In the genomic region with DNA sequence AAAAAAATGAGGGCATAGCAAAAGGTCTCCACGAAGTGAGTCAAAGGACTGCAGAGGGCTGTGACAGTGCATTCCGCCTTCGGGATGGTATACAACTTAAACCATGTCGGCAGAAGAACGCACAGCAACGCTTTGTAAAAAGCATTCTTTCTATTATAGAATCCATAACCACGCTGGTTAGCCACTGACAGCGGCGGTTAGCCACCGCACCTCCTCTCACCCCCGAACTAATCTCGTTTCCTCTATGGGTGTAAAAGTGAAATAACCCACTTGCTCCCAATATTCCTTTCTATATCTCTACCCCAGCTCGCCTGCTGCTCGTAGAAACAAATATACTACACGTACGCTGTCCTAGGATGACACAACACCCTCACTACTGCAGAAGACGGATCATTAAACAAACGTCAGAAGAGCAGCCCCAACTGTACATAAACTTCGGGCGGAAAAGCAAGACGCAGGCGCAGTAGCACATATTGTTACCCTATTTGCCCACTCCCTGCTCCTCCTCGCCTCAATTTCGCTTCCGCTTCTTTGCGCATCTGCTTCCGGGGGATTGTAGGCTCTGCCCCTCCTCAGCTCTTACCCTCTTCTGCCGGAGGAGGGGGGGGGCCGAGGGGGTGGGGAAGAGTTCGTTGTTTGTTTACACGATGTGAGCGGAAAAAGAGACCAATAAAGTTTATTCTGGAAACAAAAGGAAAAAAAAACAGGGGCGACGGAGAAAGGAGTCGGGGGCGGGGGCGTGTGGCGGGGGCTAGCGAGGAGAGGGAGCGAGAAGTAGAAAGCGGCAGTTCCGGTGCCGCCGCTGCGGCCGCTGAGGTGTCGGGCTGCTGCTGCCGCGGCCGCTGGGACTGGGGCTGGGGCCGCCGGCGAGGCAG, we compare ENCODE assay signal across 1 cellular context.
TF ChIP-seq lines count a peak whose summit lies in the region.

A gene (plus strand): TSS at position 787 of the 875 bp plus-strand sequence. CDS start 50,469 bp downstream, outside the sequence.

TF ChIP-seq in HEK293, 187 proteins besides CTCF, POLR2A, EP300 and RAD21 (continued from another document):
- TF ChIP-seq, protein P1, sequence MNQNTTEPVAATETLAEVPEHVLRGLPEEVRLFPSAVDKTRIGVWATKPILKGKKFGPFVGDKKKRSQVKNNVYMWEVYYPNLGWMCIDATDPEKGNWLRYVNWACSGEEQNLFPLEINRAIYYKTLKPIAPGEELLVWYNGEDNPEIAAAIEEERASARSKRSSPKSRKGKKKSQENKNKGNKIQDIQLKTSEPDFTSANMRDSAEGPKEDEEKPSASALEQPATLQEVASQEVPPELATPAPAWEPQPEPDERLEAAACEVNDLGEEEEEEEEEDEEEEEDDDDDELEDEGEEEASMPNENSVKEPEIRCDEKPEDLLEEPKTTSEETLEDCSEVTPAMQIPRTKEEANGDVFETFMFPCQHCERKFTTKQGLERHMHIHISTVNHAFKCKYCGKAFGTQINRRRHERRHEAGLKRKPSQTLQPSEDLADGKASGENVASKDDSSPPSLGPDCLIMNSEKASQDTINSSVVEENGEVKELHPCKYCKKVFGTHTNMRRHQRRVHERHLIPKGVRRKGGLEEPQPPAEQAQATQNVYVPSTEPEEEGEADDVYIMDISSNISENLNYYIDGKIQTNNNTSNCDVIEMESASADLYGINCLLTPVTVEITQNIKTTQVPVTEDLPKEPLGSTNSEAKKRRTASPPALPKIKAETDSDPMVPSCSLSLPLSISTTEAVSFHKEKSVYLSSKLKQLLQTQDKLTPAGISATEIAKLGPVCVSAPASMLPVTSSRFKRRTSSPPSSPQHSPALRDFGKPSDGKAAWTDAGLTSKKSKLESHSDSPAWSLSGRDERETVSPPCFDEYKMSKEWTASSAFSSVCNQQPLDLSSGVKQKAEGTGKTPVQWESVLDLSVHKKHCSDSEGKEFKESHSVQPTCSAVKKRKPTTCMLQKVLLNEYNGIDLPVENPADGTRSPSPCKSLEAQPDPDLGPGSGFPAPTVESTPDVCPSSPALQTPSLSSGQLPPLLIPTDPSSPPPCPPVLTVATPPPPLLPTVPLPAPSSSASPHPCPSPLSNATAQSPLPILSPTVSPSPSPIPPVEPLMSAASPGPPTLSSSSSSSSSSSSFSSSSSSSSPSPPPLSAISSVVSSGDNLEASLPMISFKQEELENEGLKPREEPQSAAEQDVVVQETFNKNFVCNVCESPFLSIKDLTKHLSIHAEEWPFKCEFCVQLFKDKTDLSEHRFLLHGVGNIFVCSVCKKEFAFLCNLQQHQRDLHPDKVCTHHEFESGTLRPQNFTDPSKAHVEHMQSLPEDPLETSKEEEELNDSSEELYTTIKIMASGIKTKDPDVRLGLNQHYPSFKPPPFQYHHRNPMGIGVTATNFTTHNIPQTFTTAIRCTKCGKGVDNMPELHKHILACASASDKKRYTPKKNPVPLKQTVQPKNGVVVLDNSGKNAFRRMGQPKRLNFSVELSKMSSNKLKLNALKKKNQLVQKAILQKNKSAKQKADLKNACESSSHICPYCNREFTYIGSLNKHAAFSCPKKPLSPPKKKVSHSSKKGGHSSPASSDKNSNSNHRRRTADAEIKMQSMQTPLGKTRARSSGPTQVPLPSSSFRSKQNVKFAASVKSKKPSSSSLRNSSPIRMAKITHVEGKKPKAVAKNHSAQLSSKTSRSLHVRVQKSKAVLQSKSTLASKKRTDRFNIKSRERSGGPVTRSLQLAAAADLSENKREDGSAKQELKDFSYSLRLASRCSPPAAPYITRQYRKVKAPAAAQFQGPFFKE (tag by site-specific recombination; IDR thresholded peaks at IDR 0.05; ENCODE audit: borderline replicate concordance) = no peak
- TF ChIP-seq ZNF621 (tag by site-specific recombination; IDR thresholded peaks at IDR 0.05) (no peak), ZNF560 (tag by site-specific recombination; IDR thresholded peaks at IDR 0.05; ENCODE audit: borderline replicate concordance) (no peak), ZNF830 (tag by site-specific recombination; IDR thresholded peaks at IDR 0.05; ENCODE audit: low read depth) (no peak), ZNF664 (tag by site-specific recombination; IDR thresholded peaks at IDR 0.05) (no peak), ZXDB (tag by site-specific recombination; IDR thresholded peaks at IDR 0.05) (peak; percentile 67; the same call in 1 of the 2 replicates), ZNF529 (tag by site-specific recombination; IDR thresholded peaks at IDR 0.05; ENCODE audit: insufficient replicate concordance) (no peak), KLF1 (tag by site-specific recombination; IDR thresholded peaks at IDR 0.05) (no peak), ZNF114 (tag by site-specific recombination; IDR thresholded peaks at IDR 0.05) (no peak)
- TF ChIP-seq, protein P2, sequence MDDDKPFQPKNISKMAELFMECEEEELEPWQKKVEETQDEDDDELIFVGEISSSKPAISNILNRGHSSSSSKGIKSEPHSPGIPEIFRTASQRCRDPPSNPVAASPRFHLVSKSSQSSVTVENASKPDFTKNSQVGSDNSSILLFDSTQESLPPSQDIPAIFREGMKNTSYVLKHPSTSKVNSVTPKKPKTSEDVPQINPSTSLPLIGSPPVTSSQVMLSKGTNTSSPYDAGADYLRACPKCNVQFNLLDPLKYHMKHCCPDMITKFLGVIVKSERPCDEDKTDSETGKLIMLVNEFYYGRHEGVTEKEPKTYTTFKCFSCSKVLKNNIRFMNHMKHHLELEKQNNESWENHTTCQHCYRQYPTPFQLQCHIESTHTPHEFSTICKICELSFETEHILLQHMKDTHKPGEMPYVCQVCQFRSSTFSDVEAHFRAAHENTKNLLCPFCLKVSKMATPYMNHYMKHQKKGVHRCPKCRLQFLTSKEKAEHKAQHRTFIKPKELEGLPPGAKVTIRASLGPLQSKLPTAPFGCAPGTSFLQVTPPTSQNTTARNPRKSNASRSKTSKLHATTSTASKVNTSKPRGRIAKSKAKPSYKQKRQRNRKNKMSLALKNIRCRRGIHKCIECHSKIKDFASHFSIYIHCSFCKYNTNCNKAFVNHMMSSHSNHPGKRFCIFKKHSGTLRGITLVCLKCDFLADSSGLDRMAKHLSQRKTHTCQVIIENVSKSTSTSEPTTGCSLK (tag by site-specific recombination; IDR thresholded peaks at IDR 0.05) = no peak
TF ChIP-seq in HEK293: peak in this region for 31.
